In genomic region chr13:32969516-32969941, GRCh38 we compare ENCODE assay signal across 8 cellular contexts. TPM values are rescaled to one million over a fixed set of nuclear protein-coding genes. Genes with fewer than 3 reads are reported as not detected.
A peak's percentile ranks its signal among the peaks of the same experiment; 100 is the strongest.
DNase-seq lines count a peak whose midpoint lies in the region; ATAC-seq and TF ChIP-seq lines count a peak whose summit lies in the region.

No MANE protein-coding gene starts in this region.

- H3K4me1 ChIP-seq in muscle layer of colon (ENCODE audit: insufficient read depth, low read length) (peaks cover 3% of the 10 kb centered on the region), BE2C (no peaks in the 10 kb centered on the region)

- DNase-seq in Caki2 (ENCODE audit: low read depth), result peak; percentile 75
- peak; percentile 47 for DNase-seq in HCEC 1CT
- peak; percentile 38 for DNase-seq in astrocyte of the hippocampus (ENCODE audit: low read depth, low spot score)
- DNase-seq in BE2C, result no peak
- DNase-seq in KG1 (lab: John Stamatoyannopoulos, UW), result no peak
- DNase-seq in KBM-7, result no peak

- H3K27me3 ChIP-seq in muscle layer of colon (ENCODE audit: control insufficient read depth in 1 of 2, insufficient read depth in 2 of 2, low read length in 2 of 2) (no peaks in the 10 kb centered on the region), BE2C (no peaks in the 10 kb centered on the region)

- no peak for TF ChIP-seq CTCF in BE2C (IDR thresholded peaks at IDR 0.05; ENCODE audit: low read depth, low read length)

- H3K4me3 ChIP-seq in muscle layer of colon (ENCODE audit: low read depth in 1 of 2, low read length in 2 of 2) (no peak overlapping the region), BE2C (ENCODE audit: low read depth, low read length) (no peak overlapping the region)

- in situ Hi-C loops in Caki2 (cut with HindIII; ENCODE audit: low pct_unique_long_range_greater_than_20kb, low sequenced_read_pairs) (no loop called here), KBM-7 (cut with MboI; ENCODE audit: low pct_unique_long_range_greater_than_20kb, low sequenced_read_pairs) (no loop called here)

- H3K9me3 ChIP-seq in muscle layer of colon (ENCODE audit: low read length), result no peaks in the 10 kb centered on the region
- no peaks in the 10 kb centered on the region for H3K9me3 ChIP-seq in BE2C

- H3K36me3 ChIP-seq in muscle layer of colon (ENCODE audit: insufficient read depth, low read length) (no peaks in the 10 kb centered on the region), BE2C (no peaks in the 10 kb centered on the region)

- ATAC-seq in HG03039 (IDR thresholded peaks at IDR 0.05; ENCODE audit: unreplicated experiment), result no peak

- peak overlapping the region; percentile 12 for H3K27ac ChIP-seq in muscle layer of colon (ENCODE audit: low read depth, low read length)

- no peak overlapping the region for H3K9ac ChIP-seq in muscle layer of colon (ENCODE audit: low read length)

RNA-seq across cellular contexts. Expression of gene KL, which starts 46.7 kb away (rescaled TPM):
- not detected in 2 replicates for total RNA-seq in Caki2 (2014; rRNA removed; shearing (Covaris generic); ENCODE audit: low replicate concordance)
- not detected for polyA plus RNA-seq in BE2C (2012; ENCODE audit: insufficient read depth, insufficient read length, low read depth)

Comparison
In these comparisons a context has a peak if more than half of its experiments do, and no peak if none do; other contexts are left out.
1. DNase-seq: peak in Caki2 (single experiment), HCEC 1CT (single experiment) and astrocyte of the hippocampus (single experiment); none in BE2C (single experiment), KG1 (single experiment) and KBM-7 (single experiment).